In genomic region chr2:181305151-181306123, GRCh38 we compare ENCODE assay signal across 7 cellular contexts.
DNase-seq lines count a peak whose midpoint lies in the region; ATAC-seq, FAIRE-seq and TF ChIP-seq lines count a peak whose summit lies in the region.

No MANE protein-coding gene starts in this region.

- H3K36me3 ChIP-seq in kidney (ENCODE audit: control insufficient read depth in 1 of 2, insufficient read depth in 2 of 2, low read length in 2 of 2) = no peaks in the 10 kb centered on the region

- no peaks in the 10 kb centered on the region for H3K4me1 ChIP-seq in kidney (ENCODE audit: control insufficient read depth in 1 of 2, insufficient read depth in 1 of 2, low read depth in 1 of 2, low read length in 2 of 2)

- no peaks in the 10 kb centered on the region for H3K9me3 ChIP-seq in kidney (ENCODE audit: control insufficient read depth in 1 of 2, low read length in 2 of 2)

- H3K9ac ChIP-seq in kidney (ENCODE audit: low read length in 2 of 2) = no peak overlapping the region

- no peak overlapping the region for H3K4me3 ChIP-seq in kidney (ENCODE audit: low read length in 2 of 2)

- ATAC-seq in GM18517 (IDR thresholded peaks at IDR 0.05; ENCODE audit: unreplicated experiment) = peak; percentile 94
- peak; percentile 89 for ATAC-seq in GM21529 (IDR thresholded peaks at IDR 0.05; ENCODE audit: unreplicated experiment)
- ATAC-seq in activated CD4-positive, CD25-positive, alpha-beta regulatory T cell treated with anti-CD3 and anti-CD28 coated beads, Interleukin-2, amount 50 U/mL, for 24 hours = peak; percentile 59 to 63

- DNase-seq in HuH-7.5 (ENCODE audit: low spot score) = peak; percentile 4
- DNase-seq in iPS-NIHi7 (ENCODE audit: extremely low spot score) = peak; percentile 11
- DNase-seq in HEK293T (ENCODE audit: extremely low spot score) = no peak
- DNase-seq in kidney = no peak

- CTCF ChIA-PET in HEK293T (lab: Yijun Ruan, JAX) = no interaction called here

- FAIRE-seq in kidney (lab: Jason Lieb, UNC) = no peak

- POLR2A ChIA-PET in HEK293T (lab: Yijun Ruan, JAX) = no interaction called here

- intact Hi-C loops in kidney (cut with DNase I) = no loop called here

- no peak overlapping the region for H3K27ac ChIP-seq in kidney (ENCODE audit: low read depth in 2 of 2, low read length in 2 of 2)

- TF ChIP-seq CTCF in kidney (IDR thresholded peaks at IDR 0.05; ENCODE audit: borderline replicate concordance, extremely low read depth, insufficient read depth) = no peak

TF ChIP-seq in HEK293T, 16 proteins besides CTCF, POLR2A, EP300 and RAD21:
- TF ChIP-seq L3MBTL2 (conservative IDR thresholded peaks at IDR 0.05) (no peak), ZNF384 (IDR thresholded peaks at IDR 0.05) (no peak), SUZ12 (IDR thresholded peaks at IDR 0.05) (no peak), HDGF (IDR thresholded peaks at IDR 0.05; ENCODE audit: borderline replicate concordance) (no peak)
TF ChIP-seq in HEK293T: peak in this region for 0.

Comparison
In these comparisons a context has a peak if more than half of its experiments do, and no peak if none do; other contexts are left out.
1. DNase-seq: peak in HuH-7.5 (single experiment) and iPS-NIHi7 (single experiment); none in HEK293T (single experiment) and kidney (single experiment).
2. Peak in every context shown above with its lines, with median percentiles within 50 percentile points of each other: ATAC-seq.